8 cellular contexts compared by ENCODE assay signal in genomic region chr6:36885461-36886401, GRCh38. TPM values are rescaled to one million over a fixed set of nuclear protein-coding genes. Genes with fewer than 3 reads are reported as not detected.
DNase-seq lines count a peak whose midpoint lies in the region; ATAC-seq and TF ChIP-seq lines count a peak whose summit lies in the region.

TSS of gene C6orf89 (plus strand) at chr6:36885952. CDS start at chr6:36899445, 13,493 bp downstream.

- H3K4me3 ChIP-seq in SK-N-SH (ENCODE audit: low read depth in 2 of 2, low read length in 1 of 2) = peak within 1 kb of the TSS; percentile 90 to 96
- H3K4me3 ChIP-seq in suprapubic skin = peak within 1 kb of the TSS; percentile 85

- H3K27ac ChIP-seq in SK-N-SH (ENCODE audit: low read depth in 2 of 2, low read length in 1 of 2) (peak within 1 kb of the TSS; percentile 73 to 84), suprapubic skin (peak within 1 kb of the TSS; percentile 88)

- peak; percentile 58 for TF ChIP-seq RAD21 in SK-N-SH (IDR thresholded peaks at IDR 0.05; ENCODE audit: low read length)

- H3K9ac ChIP-seq in SK-N-SH = peak within 1 kb of the TSS; percentile 87

- peaks cover 0 to 5% of the 10 kb centered on the region in 2 experiments; a peak in 1 of 4 replicates for H3K4me1 ChIP-seq in SK-N-SH (ENCODE audit: control insufficient read depth in 1 of 2, insufficient read depth in 2 of 2, low read depth in 1 of 2, low read length in 1 of 2)
- H3K4me1 ChIP-seq in suprapubic skin = peaks cover 22% of the 10 kb centered on the region

- TF ChIP-seq CTCF in SK-N-SH (IDR thresholded peaks at IDR 0.05) (peak; percentile 79), suprapubic skin (IDR thresholded peaks at IDR 0.05) (peak; percentile 77 to 91)

- TF ChIP-seq EP300 in SK-N-SH (IDR thresholded peaks at IDR 0.05; ENCODE audit: borderline replicate concordance in 1 of 2, low read depth in 1 of 2, low read length in 1 of 2) = peak in 1 of 2 experiments; percentile 36; a peak in 1 of 4 replicates
- no peak for TF ChIP-seq EP300 in suprapubic skin (IDR thresholded peaks at IDR 0.05)

- 5% methylated on average over 22 of the region's 48 CpGs for WGBS in SK-N-SH (ENCODE audit: low lambda C conversion rate)
- 4% methylated on average over 29 of the region's 48 CpGs for WGBS in suprapubic skin

- H3K27me3 ChIP-seq in SK-N-SH (ENCODE audit: insufficient read depth) (no peaks in the 10 kb centered on the region), suprapubic skin (no peaks in the 10 kb centered on the region)

- H3F3A ChIP-seq in SK-N-SH (replicated peaks; ENCODE audit: insufficient read depth) = no peaks in the 10 kb centered on the region

- peaks cover 48% of the 10 kb centered on the region for H3K79me2 ChIP-seq in SK-N-SH (ENCODE audit: insufficient read depth)

- peak within 1 kb of the TSS; percentile 94 for H2AFZ ChIP-seq in SK-N-SH (ENCODE audit: low read depth)

- TF ChIP-seq POLR2A in GM10847 (IDR thresholded peaks at IDR 0.05; ENCODE audit: extremely low read depth, insufficient read length) = peak; percentile 75
- TF ChIP-seq POLR2A in suprapubic skin (IDR thresholded peaks at IDR 0.05) = peak in 1 of 2 donors; percentile 67

- no peaks in the 10 kb centered on the region for H3K36me3 ChIP-seq in SK-N-SH (replicated peaks in 1 of 2; ENCODE audit: control insufficient read depth in 1 of 2, insufficient read depth in 2 of 2, low read length in 1 of 2)
- H3K36me3 ChIP-seq in suprapubic skin = no peaks in the 10 kb centered on the region

- DNase-seq in NCI-H1048 (lab: John Stamatoyannopoulos, UW) (peak; percentile 85), SK-N-SH (peak; percentile 94), germinal center (ENCODE audit: low spot score) (peak; percentile 90), nucleus accumbens (lab: John Stamatoyannopoulos, UW) (peak; percentile 43 to 99 (median 96)), suprapubic skin (ENCODE audit: low spot score in 2 of 2) (peak; percentile 99 to 100)
- peak; percentile 96 for DNase-seq in activated naive CD4-positive, alpha-beta T cell treated with anti-CD3 and anti-CD28 coated beads, Interleukin-2, amount 50 U/mL, for 16 hours

- ATAC-seq in HG02588 (IDR thresholded peaks at IDR 0.05; ENCODE audit: unreplicated experiment) = peak; percentile 97

- H3K4me2 ChIP-seq in SK-N-SH = peak within 1 kb of the TSS; percentile 87

- H3K9me2 ChIP-seq in SK-N-SH = no peaks in the 10 kb centered on the region

- no peaks in the 10 kb centered on the region; the same call in 1 of the 2 replicates for H4K20me1 ChIP-seq in SK-N-SH (ENCODE audit: insufficient read depth)

- H3K9me3 ChIP-seq in SK-N-SH = no peaks in the 10 kb centered on the region
- no peaks in the 10 kb centered on the region for H3K9me3 ChIP-seq in suprapubic skin

- CTCF ChIA-PET in SK-N-SH (lab: Yijun Ruan, JAX) = interaction anchor here (0.5 to 3.6 kb wide), 47 partner anchors 9 to 1283 kb away, joined by 3 to 74 read pairs (median 5); partner anchors contain the start of genes MTCH1 and PPIL1

- POLR2A ChIA-PET in SK-N-SH (lab: Yijun Ruan, JAX) = interaction anchor here (1.5 to 4.6 kb wide), 3 partner anchors 11 to 132 kb away, joined by 8 to 26 read pairs (median 11); partner anchors contain the start of genes MTCH1 and PPIL1

TF ChIP-seq in SK-N-SH, 30 proteins besides CTCF, POLR2A, EP300 and RAD21 (continues in another document):
- no peak for TF ChIP-seq IRF3 (IDR thresholded peaks at IDR 0.05; ENCODE audit: low read depth, low read length)
- TF ChIP-seq REST (IDR thresholded peaks at IDR 0.05; ENCODE audit: low read depth, low read length) = peak; percentile 27; the same call in 1 of the 2 replicates
- TF ChIP-seq EZH2phosphoT487 (IDR thresholded peaks at IDR 0.05; ENCODE audit: borderline replicate concordance, low read depth) = no peak
- TF ChIP-seq TEAD4 (IDR thresholded peaks at IDR 0.05; ENCODE audit: borderline replicate concordance, insufficient read depth) = no peak
- TF ChIP-seq SIN3A (IDR thresholded peaks at IDR 0.05; ENCODE audit: borderline replicate concordance, low read depth, low read length) = peak; percentile 84; the same call in 1 of the 2 replicates
- peak; percentile 18; the same call in 1 of the 2 replicates for TF ChIP-seq FOXJ3 (CRISPR knock-in tag; IDR thresholded peaks at IDR 0.05)
- TF ChIP-seq FOXM1 (IDR thresholded peaks at IDR 0.05; ENCODE audit: low read depth) = no peak
- no peak for TF ChIP-seq YY1 (IDR thresholded peaks at IDR 0.05; ENCODE audit: low read depth)
- TF ChIP-seq SMC3 (IDR thresholded peaks at IDR 0.05; ENCODE audit: low read depth, low read length) = peak; percentile 84
- peak; percentile 27; the same call in 1 of the 2 replicates for TF ChIP-seq TCF12 (IDR thresholded peaks at IDR 0.05)
- peak; percentile 98 for TF ChIP-seq GABPA (IDR thresholded peaks at IDR 0.05; ENCODE audit: low read depth)
- no peak for TF ChIP-seq USF2 (IDR thresholded peaks at IDR 0.05; ENCODE audit: borderline replicate concordance, low read depth, low read length)
- TF ChIP-seq MXI1 (IDR thresholded peaks at IDR 0.05; ENCODE audit: low read depth, low read length) = peak; percentile 80
- TF ChIP-seq ELF1 (IDR thresholded peaks at IDR 0.05) = peak; percentile 99
- TF ChIP-seq RXRA (IDR thresholded peaks at IDR 0.05; ENCODE audit: borderline replicate concordance, low read depth) = no peak
- TF ChIP-seq PBX3 (IDR thresholded peaks at IDR 0.05) = no peak
- TF ChIP-seq CHD2 (IDR thresholded peaks at IDR 0.05; ENCODE audit: low read length, partially characterized antibody) = peak; percentile 100
- no peak for TF ChIP-seq GATA2 (CRISPR knock-in tag; IDR thresholded peaks at IDR 0.05)
- TF ChIP-seq FOSL2 (IDR thresholded peaks at IDR 0.05; ENCODE audit: borderline replicate concordance, low read depth) = no peak
- TF ChIP-seq NRF1 (IDR thresholded peaks at IDR 0.05; ENCODE audit: low read depth, low read length) = no peak
- no peak for TF ChIP-seq JUND (IDR thresholded peaks at IDR 0.05)
- TF ChIP-seq RFX5 (IDR thresholded peaks at IDR 0.05; ENCODE audit: low read length) = no peak

RNA-seq across cellular contexts. Expression of gene C6orf89, which starts in this region (rescaled TPM):
- 20.4 and 29.8 TPM in 2 replicates for polyA plus RNA-seq in SK-N-SH (2012; rRNA removed)
- 21.5 and 24.8 TPM in 2 replicates for polyA plus RNA-seq in SK-N-SH (2012; cell fraction: cytosol; rRNA removed)
- 17.0 and 23.2 TPM in 2 replicates for polyA plus RNA-seq in SK-N-SH (2012; cell fraction: nucleus; rRNA removed)
- total RNA-seq in suprapubic skin = 10 to 100 TPM; 29.8 to 42.1 (median 37.9) TPM

Comparison
In these comparisons a context has a peak if more than half of its experiments do, and no peak if none do; other contexts are left out.
1. Peak in every context shown above with its lines: DNase-seq, ATAC-seq, H3K4me3 ChIP-seq and H3K27ac ChIP-seq.